ENCODE assay signal across 35 cellular contexts in the genomic region with DNA sequence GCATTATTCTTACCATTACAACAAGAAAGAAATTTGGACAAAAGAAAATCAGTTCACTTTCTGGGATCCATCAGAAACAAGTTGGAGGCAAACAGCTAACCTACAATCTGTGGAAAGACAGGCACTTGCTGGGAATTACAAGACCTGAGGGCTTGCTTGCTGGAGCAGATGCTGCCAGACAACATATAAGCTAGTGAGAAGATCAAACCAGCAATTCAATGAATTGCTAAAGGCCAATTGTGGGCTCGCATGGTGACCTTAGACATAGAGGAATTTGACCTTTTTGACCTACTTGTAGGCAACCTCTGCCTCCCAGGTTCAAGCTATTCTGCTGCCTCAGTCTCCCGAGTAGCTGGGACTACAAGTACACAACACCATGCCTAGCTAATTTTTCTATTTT.
"Had no signal": no experiment of that assay in that cellular context is flagged by ENCODE, and none has a peak within 500 bp of the region (broad histone marks: within the 10 kb centered on the region; RNA-seq: fewer than 3 reads in every experiment).

No MANE protein-coding gene starts in this region.

- H3K9ac ChIP-seq: KMS-11 had no signal

- H3K27ac ChIP-seq: KMS-11 had no signal

- H3K9me3 ChIP-seq: MG63 had no signal

- DNase-seq: Karpas-422, Kasumi-1, MG63, MM.1S, MV-4-11, NCI-H1048, NCI-H1092, NCI-H1092 treated with DMSO at 0.1 percent for 48 hours, NCI-H1105, NCI-H1105 treated with DMSO at 0.1 percent for 48 hours, NCI-H1417, NCI-H1417 treated with DMSO at 0.1 percent for 48 hours, NCI-H1436, NCI-H1436 treated with DMSO at 0.1 percent for 48 hours, NCI-H146, NCI-H1694, NCI-H1694 treated with DMSO at 0.1 percent for 48 hours, NCI-H187, NCI-H187 treated with DMSO at 0.1 percent for 48 hours, NCI-H1930, NCI-H2029, NCI-H2029 treated with DMSO at 0.1 percent for 48 hours, NCI-H2081, NCI-H2081 treated with DMSO at 0.1 percent for 48 hours, NCI-H2107, NCI-H2171, NCI-H2171 treated with DMSO at 0.1 percent for 48 hours, NCI-H2227 treated with DMSO at 0.1 percent for 48 hours, NCI-H226, NCI-H345, NCI-H446, NCI-H446 treated with DMSO at 0.1 percent for 48 hours, NCI-H510A, NCI-H510A treated with DMSO at 0.1 percent for 48 hours had no signal

- H3K36me3 ChIP-seq: MG63 had no signal

- H3K27me3 ChIP-seq: MG63 had no signal

- H3K4me3 ChIP-seq: MG63 had no signal

- H3K4me2 ChIP-seq: KMS-11 had no signal
